In the genomic region with DNA sequence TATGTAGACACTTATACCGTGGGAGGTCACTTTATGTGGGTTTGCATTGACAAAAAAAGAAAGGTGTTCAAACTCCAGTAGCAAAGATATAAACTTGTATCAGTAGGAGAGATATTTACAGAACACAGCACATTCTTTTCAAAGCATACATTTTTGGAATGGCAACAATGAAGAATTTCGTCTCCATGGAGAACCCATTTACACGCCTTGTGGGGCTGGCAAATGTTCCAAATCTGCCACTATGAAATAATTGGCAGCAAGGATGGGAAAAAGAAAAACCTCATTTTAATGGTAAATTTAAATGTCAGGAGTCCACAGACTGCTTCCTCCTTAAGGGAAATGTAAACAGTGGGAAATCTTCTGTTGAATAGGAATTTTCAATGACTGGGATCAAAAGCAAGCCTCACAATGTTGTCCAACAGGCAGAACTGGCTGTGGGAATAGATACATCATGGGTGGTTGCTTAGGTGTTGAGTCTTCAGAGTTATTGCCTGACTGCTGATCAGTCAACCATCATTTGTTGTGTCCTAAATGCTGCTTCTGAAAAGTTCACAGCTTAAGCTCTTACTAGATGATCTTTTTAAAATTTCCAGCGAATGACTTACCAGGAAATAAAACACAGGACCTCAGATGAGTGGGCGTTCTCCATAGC, we compare ENCODE assay signal across 22 cellular contexts.
A peak's percentile ranks its signal among the peaks of the same experiment; 100 is the strongest.
DNase-seq lines count a peak whose midpoint lies in the region; ATAC-seq and TF ChIP-seq lines count a peak whose summit lies in the region.
"Had no signal": no experiment of that assay in that cellular context is flagged by ENCODE, and none has a peak within 500 bp of the region (broad histone marks: within the 10 kb centered on the region; RNA-seq: fewer than 3 reads in every experiment).

No MANE protein-coding gene starts in this region.

- no peak for DNase-seq in MCF 10A (ENCODE audit: unreplicated experiment)
- DNase-seq in breast epithelium (ENCODE audit: low spot score in 2 of 2), result no peak
- peak; percentile 36 to 70 for DNase-seq in PC-9
- DNase-seq in islet precursor cell, result peak; percentile 53
- DNase-seq in heart left ventricle, result no peak
- DNase-seq in HFFc6, result no peak
- DNase-seq in stimulated activated CD4-positive, alpha-beta T cell treated with anti-CD3 and anti-CD28 coated beads, Interleukin-15, amount 100 ng/mL, for 24 hours, result no peak
- DNase-seq in cerebellar nuclear complex (lab: John Stamatoyannopoulos, UW), result no peak
- DNase-seq: body of pancreas, DMS 273 treated with DMSO at 0.1 percent for 48 hours, foreskin fibroblast, hypothalamus, MV-4-11, NCI-H187 treated with DMSO at 0.1 percent for 48 hours, SK-N-SH, small intestine had no signal

- no peaks in the 10 kb centered on the region for H3F3A ChIP-seq in PC-9 (ENCODE audit: insufficient read depth, low read depth)

- H2AFZ ChIP-seq in PC-9, result peak overlapping the region; percentile 49; the same call in 1 of the 2 replicates

- no peak overlapping the region for H3K4me3 Mint-ChIP-seq in MCF 10A (ENCODE audit: unreplicated experiment)
- no peak overlapping the region for H3K4me3 Mint-ChIP-seq in HFFc6
- H3K4me3 Mint-ChIP-seq: activated T-helper 1 cell treated with anti-CD3 and anti-CD28 coated beads, Interleukin-12 subunit alpha, Interleukin-12 subunit beta, Interleukin-2, Interleukin-4 antibody, amounts not matched to agents 30 ng/mL and 10 ng/mL and 1 ng/mL, durations not matched to agents 14 hours and 24 hours and 36 hours had no signal

- H3K36me3 Mint-ChIP-seq in MCF 10A (ENCODE audit: insufficient read depth, unreplicated experiment), result no peaks in the 10 kb centered on the region
- peaks cover 6% of the 10 kb centered on the region; the same call in 1 of the 2 replicates for H3K36me3 Mint-ChIP-seq in HFFc6 (ENCODE audit: low read depth)

- H3K4me1 ChIP-seq in breast epithelium (no peaks in the 10 kb centered on the region), PC-9 (replicated peaks; ENCODE audit: insufficient read depth) (peaks cover 13% of the 10 kb centered on the region; the same call in 1 of the 2 replicates), heart left ventricle (peaks cover 0 to 8% (median 0%) of the 10 kb centered on the region in 12 donors)
- H3K4me1 ChIP-seq: BLaER1, prostate gland had no signal

- H3K4me1 Mint-ChIP-seq in MCF 10A (ENCODE audit: insufficient read depth, unreplicated experiment), result peaks cover 13% of the 10 kb centered on the region
- peaks cover 27% of the 10 kb centered on the region for H3K4me1 Mint-ChIP-seq in HFFc6 (ENCODE audit: low read depth)

- H3K9me3 Mint-ChIP-seq in MCF 10A (ENCODE audit: unreplicated experiment) (no peaks in the 10 kb centered on the region), HFFc6 (no peaks in the 10 kb centered on the region; the same call in 1 of the 2 replicates)

- H3K4me3 ChIP-seq in breast epithelium (no peak overlapping the region), PC-9 (no peak overlapping the region), heart left ventricle (no peak overlapping the region)
- H3K4me3 ChIP-seq: BLaER1, body of pancreas, coronary artery, prostate gland had no signal

- CTCF ChIA-PET in MCF 10A (lab: Yijun Ruan, JAX), result interaction anchor here (0.6 kb wide), 1 partner anchor 63 kb away, joined by 3 read pairs; no protein-coding TSS in a partner anchor
- CTCF ChIA-PET in PC-9 (lab: Charles Lee), result no interaction called here

- H3K4me2 ChIP-seq in PC-9, result no peak overlapping the region
- H3K4me2 ChIP-seq: BLaER1, SK-N-SH had no signal

- H3K27me3 ChIP-seq in breast epithelium (no peaks in the 10 kb centered on the region), PC-9 (ENCODE audit: insufficient read depth, low read depth) (no peaks in the 10 kb centered on the region), heart left ventricle (no peaks in the 10 kb centered on the region)
- H3K27me3 ChIP-seq: BLaER1, body of pancreas had no signal

- no peaks in the 10 kb centered on the region for H3K79me2 ChIP-seq in PC-9 (ENCODE audit: low read depth)

- H4K20me1 ChIP-seq in PC-9 (ENCODE audit: insufficient read depth), result no peaks in the 10 kb centered on the region
- H4K20me1 ChIP-seq: BLaER1 had no signal

- BruUV-seq in MCF 10A (replicated peaks; lab: Mats Ljungman, UMichigan), result no TSS peak
- no TSS peak for BruUV-seq in PC-9 (replicated peaks; lab: Mats Ljungman, UMichigan)

- TF ChIP-seq CTCF in MCF 10A (IDR thresholded peaks at IDR 0.05; ENCODE audit: unreplicated experiment) (no peak), breast epithelium (IDR thresholded peaks at IDR 0.05) (no peak), PC-9 (conservative IDR thresholded peaks at IDR 0.05) (no peak), heart left ventricle (IDR thresholded peaks at IDR 0.05) (no peak), HFFc6 (IDR thresholded peaks at IDR 0.05) (no peak)

- H3K27me3 Mint-ChIP-seq in MCF 10A (ENCODE audit: insufficient read depth, unreplicated experiment) (no peaks in the 10 kb centered on the region), HFFc6 (ENCODE audit: insufficient read depth) (no peaks in the 10 kb centered on the region; the same call in 1 of the 2 replicates)

- H3K36me3 ChIP-seq in breast epithelium, result no peaks in the 10 kb centered on the region
- no peaks in the 10 kb centered on the region for H3K36me3 ChIP-seq in PC-9 (ENCODE audit: low read depth)
- no peaks in the 10 kb centered on the region for H3K36me3 ChIP-seq in heart left ventricle
- H3K36me3 ChIP-seq: BLaER1, prostate gland had no signal

- H3K9me3 ChIP-seq in breast epithelium, result no peaks in the 10 kb centered on the region
- H3K9me3 ChIP-seq in PC-9 (ENCODE audit: insufficient read depth, low read depth), result 0 out of 2 replicates have a peak, but pooled peaks cover 5% of the 10 kb centered on the region
- peaks cover 0 to 10% (median 0%) of the 10 kb centered on the region in 12 donors for H3K9me3 ChIP-seq in heart left ventricle
- H3K9me3 ChIP-seq: BLaER1, body of pancreas, prostate gland, SK-N-SH had no signal

- ATAC-seq in heart left ventricle, result no peak
- ATAC-seq: activated CD4-positive, CD25-positive, alpha-beta regulatory T cell treated with anti-CD3 and anti-CD28 coated beads, Interleukin-2, amount 50 U/mL, for 24 hours; activated naive CD4-positive, alpha-beta T cell treated with anti-CD3 and anti-CD28 coated beads, Interleukin-2, amount 50 U/mL, for 72 hours; body of pancreas had no signal

- WGBS in heart left ventricle, 4 donors, result 72 to 81% (median 74%) methylated on average over 5 of the region's 5 CpGs

- H3K27ac ChIP-seq in breast epithelium, result no peak overlapping the region
- no peak overlapping the region for H3K27ac ChIP-seq in PC-9
- H3K27ac ChIP-seq in heart left ventricle, result no peak overlapping the region
- H3K27ac ChIP-seq: BLaER1, body of pancreas, coronary artery, prostate gland had no signal

- POLR2A ChIA-PET in MCF 10A (lab: Yijun Ruan, JAX), result interaction anchor here (0.6 to 1.4 kb wide), 6 partner anchors 12 to 257 kb away, joined by 3 to 5 read pairs (median 3); a partner anchor contains a TSS
- POLR2A ChIA-PET in PC-9 (lab: Charles Lee; ENCODE audit: unreplicated experiment), result no interaction called here

- H3K9me2 ChIP-seq in PC-9 (ENCODE audit: insufficient read depth), result no peaks in the 10 kb centered on the region
- H3K9me2 ChIP-seq: SK-N-SH had no signal

- H3K27ac Mint-ChIP-seq in MCF 10A (ENCODE audit: low read depth, unreplicated experiment), result peak overlapping the region; percentile 12
- H3K27ac Mint-ChIP-seq in HFFc6, result no peak overlapping the region
- H3K27ac Mint-ChIP-seq: activated naive CD4-positive, alpha-beta T cell treated with anti-CD3 and anti-CD28 coated beads, Interleukin-2, amount 50 U/mL, for 72 hours; activated T-helper 1 cell treated with anti-CD3 and anti-CD28 coated beads, Interleukin-12 subunit alpha, Interleukin-12 subunit beta, Interleukin-2, Interleukin-4 antibody, amounts not matched to agents 30 ng/mL and 10 ng/mL and 1 ng/mL, durations not matched to agents 14 hours and 24 hours and 36 hours had no signal

- no peak for TF ChIP-seq POLR2A in breast epithelium (IDR thresholded peaks at IDR 0.05)
- no peak for TF ChIP-seq POLR2A in heart left ventricle (IDR thresholded peaks at IDR 0.05)

- intact Hi-C loops in MCF 10A (cut with micrococcal nuclease) (no loop called here), breast epithelium (cut with DNase I; ENCODE audit: low total_unique reads) (no loop called here), PC-9 (cut with micrococcal nuclease; ENCODE audit: unreplicated experiment) (loop anchor here (2.0 to 5.0 kb wide), 2 partner anchors 107 to 253 kb away; no protein-coding TSS in a partner anchor), heart left ventricle (cut with DNase I) (no loop called here)

Comparison
In these comparisons a context has a peak if more than half of its experiments do, and no peak if none do; other contexts are left out.
1. DNase-seq: peak in PC-9 (2 of 2) and islet precursor cell (single experiment); none in MCF 10A (single experiment), breast epithelium (0 of 2), heart left ventricle (0 of 5), HFFc6 (single experiment), stimulated activated CD4-positive, alpha-beta T cell treated with anti-CD3 and anti-CD28 coated beads, Interleukin-15, amount 100 ng/mL, for 24 hours (single experiment) and cerebellar nuclear complex (0 of 2).